Comparison of ENCODE assay signal across 22 cellular contexts in genomic region chr6:155701342-155701741, GRCh38.
DNase-seq lines count a peak whose midpoint lies in the region; ATAC-seq and TF ChIP-seq lines count a peak whose summit lies in the region.
"Had no signal": no experiment of that assay in that cellular context is flagged by ENCODE, and none has a peak within 500 bp of the region (broad histone marks: within the 10 kb centered on the region; RNA-seq: fewer than 3 reads in every experiment).

No MANE protein-coding gene starts in this region.

- H4K5ac ChIP-seq in mesendoderm (ENCODE audit: low read length), result no peak overlapping the region

- H3K4me2 ChIP-seq in mesendoderm (ENCODE audit: low read length), result no peak overlapping the region
- no peak overlapping the region for H3K4me2 ChIP-seq in osteoblast (ENCODE audit: insufficient read depth, low read length)
- H3K4me2 ChIP-seq: A549, BLaER1 had no signal

- H3K4ac ChIP-seq in mesendoderm (ENCODE audit: low read depth, low read length), result peak overlapping the region; percentile 2

- no peak overlapping the region for H3K9ac ChIP-seq in endodermal cell (ENCODE audit: extremely low read depth, low read length, poor library complexity, severe bottlenecking)
- no peak overlapping the region for H3K9ac ChIP-seq in mesendoderm (ENCODE audit: low read length)
- H3K9ac ChIP-seq: BLaER1 had no signal

- no peak for ATAC-seq in GM21619 (IDR thresholded peaks at IDR 0.05; ENCODE audit: unreplicated experiment)
- ATAC-seq: A549; CD8-positive, alpha-beta T cell; GM12878 had no signal

- H2BK15ac ChIP-seq in mesendoderm (replicated peaks; ENCODE audit: low read depth), result no peak overlapping the region

- H4K8ac ChIP-seq in mesendoderm (ENCODE audit: low read depth, low read length), result no peak overlapping the region

- H3K27ac Mint-ChIP-seq in MCF 10A (ENCODE audit: low read depth, unreplicated experiment), result peak overlapping the region; percentile 18
- H3K27ac Mint-ChIP-seq in endodermal cell, result no peak overlapping the region
- H3K27ac Mint-ChIP-seq: B cell; CD4-positive, CD25-positive, alpha-beta regulatory T cell; CD8-positive, alpha-beta T cell had no signal

- no peak overlapping the region for H2BK5ac ChIP-seq in mesendoderm (ENCODE audit: low read length)

- H3K27ac ChIP-seq in breast epithelium (no peak overlapping the region), endodermal cell (ENCODE audit: low read depth, low read length) (no peak overlapping the region), mesendoderm (ENCODE audit: low read depth, low read length) (no peak overlapping the region), osteoblast (ENCODE audit: low read depth, low read length) (no peak overlapping the region)
- H3K27ac ChIP-seq: 22Rv1, A549, BLaER1, C4-2B had no signal

- H4K20me1 ChIP-seq in osteoblast (ENCODE audit: insufficient read depth, low read length), result no peaks in the 10 kb centered on the region
- H4K20me1 ChIP-seq: BLaER1 had no signal

- no TSS peak for BruUV-seq in MCF 10A (replicated peaks; lab: Mats Ljungman, UMichigan)

- H3K9me3 Mint-ChIP-seq in MCF 10A (ENCODE audit: unreplicated experiment), result no peaks in the 10 kb centered on the region
- no peaks in the 10 kb centered on the region for H3K9me3 Mint-ChIP-seq in endodermal cell
- H3K9me3 Mint-ChIP-seq: CD4-positive, CD25-positive, alpha-beta regulatory T cell; CD8-positive, alpha-beta T cell had no signal

- H3K4me3 Mint-ChIP-seq in MCF 10A (ENCODE audit: unreplicated experiment) (no peak overlapping the region), endodermal cell (no peak overlapping the region)
- H3K4me3 Mint-ChIP-seq: B cell; CD4-positive, CD25-positive, alpha-beta regulatory T cell; CD8-positive, alpha-beta T cell had no signal

- H3K4me1 Mint-ChIP-seq in MCF 10A (ENCODE audit: insufficient read depth, unreplicated experiment) (no peaks in the 10 kb centered on the region), endodermal cell (peaks cover 20% of the 10 kb centered on the region)
- H3K4me1 Mint-ChIP-seq: B cell; CD4-positive, CD25-positive, alpha-beta regulatory T cell had no signal

- peak overlapping the region; percentile 15 for H2AFZ ChIP-seq in osteoblast (ENCODE audit: low read length)

- WGBS in endodermal cell (ENCODE audit: insufficient coverage in 1 of 2, insufficient read length in 1 of 2), 2 experiments, result 57 to 61% methylated on average over 4 to 6 of the region's 6 CpGs
- no CpG with 5 or more reads among the region's 6 CpGs for WGBS in mesendoderm (ENCODE audit: extremely low coverage, insufficient coverage, low lambda C conversion rate)

- H2AK5ac ChIP-seq in mesendoderm (ENCODE audit: low read length), result no peak overlapping the region

- no peaks in the 10 kb centered on the region for H3K27me3 ChIP-seq in breast epithelium
- H3K27me3 ChIP-seq in endodermal cell (ENCODE audit: control insufficient read depth, insufficient read depth, low read length, poor library complexity, severe bottlenecking), result no peaks in the 10 kb centered on the region
- H3K27me3 ChIP-seq in mesendoderm (ENCODE audit: insufficient read depth, low read length, poor library complexity), result no peaks in the 10 kb centered on the region
- H3K27me3 ChIP-seq in osteoblast (ENCODE audit: insufficient read depth, low read length), result no peaks in the 10 kb centered on the region
- H3K27me3 ChIP-seq: BLaER1 had no signal

- CTCF ChIA-PET in MCF 10A (lab: Yijun Ruan, JAX), result interaction anchor here (0.6 to 0.7 kb wide), 2 partner anchors 8 to 103 kb away, joined by 3 read pairs; no protein-coding TSS in a partner anchor

- no peaks in the 10 kb centered on the region for H3K36me3 ChIP-seq in breast epithelium
- no peaks in the 10 kb centered on the region for H3K36me3 ChIP-seq in endodermal cell (ENCODE audit: control insufficient read depth, insufficient read depth, low read length)
- H3K36me3 ChIP-seq in mesendoderm (ENCODE audit: control insufficient read depth, insufficient read depth, low read length), result no peaks in the 10 kb centered on the region
- H3K36me3 ChIP-seq in osteoblast (ENCODE audit: insufficient read depth, low read length), result no peaks in the 10 kb centered on the region
- H3K36me3 ChIP-seq: BLaER1 had no signal

- H3K79me2 ChIP-seq in mesendoderm (ENCODE audit: control insufficient read depth, insufficient read depth, low read length) (no peaks in the 10 kb centered on the region), osteoblast (ENCODE audit: insufficient read depth, low read length) (no peaks in the 10 kb centered on the region)

- H3K23ac ChIP-seq in mesendoderm (ENCODE audit: low read length), result no peak overlapping the region

- no peaks in the 10 kb centered on the region for H3K36me3 Mint-ChIP-seq in MCF 10A (ENCODE audit: insufficient read depth, unreplicated experiment)
- no peaks in the 10 kb centered on the region for H3K36me3 Mint-ChIP-seq in endodermal cell (ENCODE audit: low read depth)
- H3K36me3 Mint-ChIP-seq: CD4-positive, CD25-positive, alpha-beta regulatory T cell; CD8-positive, alpha-beta T cell had no signal

- no peak overlapping the region for H3K56ac ChIP-seq in mesendoderm (ENCODE audit: low read length)

- H3K9me3 ChIP-seq in breast epithelium (no peaks in the 10 kb centered on the region), endodermal cell (ENCODE audit: control insufficient read depth, low read length) (peaks cover 17% of the 10 kb centered on the region), osteoblast (ENCODE audit: low read depth, low read length) (no peaks in the 10 kb centered on the region)
- H3K9me3 ChIP-seq: A549, BLaER1, Caco-2 had no signal

- TF ChIP-seq CTCF in MCF 10A (IDR thresholded peaks at IDR 0.05; ENCODE audit: unreplicated experiment), result no peak
- TF ChIP-seq CTCF in breast epithelium (IDR thresholded peaks at IDR 0.05), result no peak
- TF ChIP-seq CTCF in endodermal cell (conservative IDR thresholded peaks at IDR 0.05), result no peak
- TF ChIP-seq CTCF in osteoblast (IDR thresholded peaks at IDR 0.05; ENCODE audit: extremely low read depth, low read depth, low read length), result no peak

- POLR2A ChIA-PET in MCF 10A (lab: Yijun Ruan, JAX), result interaction anchor here (0.7 kb wide), 1 partner anchor 139 kb away, joined by 3 read pairs; no protein-coding TSS in a partner anchor

- H3K27me3 Mint-ChIP-seq in MCF 10A (ENCODE audit: insufficient read depth, unreplicated experiment), result no peaks in the 10 kb centered on the region
- H3K27me3 Mint-ChIP-seq in endodermal cell (ENCODE audit: insufficient read depth), result no peaks in the 10 kb centered on the region
- H3K27me3 Mint-ChIP-seq: CD4-positive, CD25-positive, alpha-beta regulatory T cell had no signal

- no peaks in the 10 kb centered on the region for H3K79me1 ChIP-seq in mesendoderm (ENCODE audit: low read length)

- H3K4me1 ChIP-seq in breast epithelium (no peaks in the 10 kb centered on the region), endodermal cell (ENCODE audit: control insufficient read depth, insufficient read depth, low read length) (peaks cover 4% of the 10 kb centered on the region), mesendoderm (ENCODE audit: control insufficient read depth, low read depth, low read length) (peaks cover 3% of the 10 kb centered on the region), osteoblast (ENCODE audit: insufficient read depth, low read length) (no peaks in the 10 kb centered on the region)
- H3K4me1 ChIP-seq: A549 had no signal

- DNase-seq in MCF 10A (ENCODE audit: unreplicated experiment) (no peak), breast epithelium (ENCODE audit: low spot score in 2 of 2) (no peak), endodermal cell (peak; percentile 69), mesendoderm (peak; percentile 89), osteoblast (ENCODE audit: insufficient read length, low spot score, missing footprints) (no peak), AG08396 (ENCODE audit: low spot score) (no peak), EL (no peak)
- DNase-seq: Caco-2; CD4-positive, CD25-positive, alpha-beta regulatory T cell; CD8-positive, alpha-beta T cell; DMS153; DND-41; GDM1; H7; HCEC 1CT had no signal

- H3K18ac ChIP-seq in mesendoderm (ENCODE audit: low read length), result no peak overlapping the region

- H3K4me3 ChIP-seq in breast epithelium (no peak overlapping the region), endodermal cell (ENCODE audit: low read length) (no peak overlapping the region), mesendoderm (ENCODE audit: low read length) (no peak overlapping the region), osteoblast (ENCODE audit: insufficient read depth, low read length) (no peak overlapping the region)
- H3K4me3 ChIP-seq: A549, BLaER1, GM12878 had no signal

- intact Hi-C loops in MCF 10A (cut with micrococcal nuclease), result no loop called here
- intact Hi-C loops in breast epithelium (cut with DNase I; ENCODE audit: low total_unique reads), result no loop called here

- no peak overlapping the region for H2BK120ac ChIP-seq in mesendoderm (ENCODE audit: low read depth, low read length)

- TF ChIP-seq POLR2A in breast epithelium (IDR thresholded peaks at IDR 0.05), result no peak

Comparison
In these comparisons a context has a peak if more than half of its experiments do, and no peak if none do; other contexts are left out.
1. DNase-seq: peak in endodermal cell (single experiment) and mesendoderm (single experiment); none in MCF 10A (single experiment), breast epithelium (0 of 2), osteoblast (single experiment), AG08396 (single experiment) and EL (single experiment).